In the genomic region with DNA sequence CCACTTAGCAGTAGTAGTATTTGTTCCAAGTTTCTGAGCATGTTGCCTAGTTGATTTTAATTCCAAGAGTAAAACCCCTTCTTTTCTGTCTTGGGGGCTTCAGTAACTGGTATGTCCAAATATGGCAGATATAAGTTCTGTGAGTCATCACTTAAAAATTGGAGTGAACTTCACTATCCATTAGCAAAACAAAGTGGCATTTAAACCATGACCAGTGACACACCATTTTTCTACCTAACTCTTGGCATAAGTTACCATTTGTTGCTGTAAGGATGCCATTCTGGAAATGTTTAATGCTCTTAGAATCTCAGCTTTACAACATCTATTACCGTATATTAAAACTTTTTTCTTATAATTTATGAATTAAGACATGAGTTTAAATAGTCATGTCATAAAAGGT, we compare ENCODE assay signal across 11 cellular contexts.
DNase-seq lines count a peak whose midpoint lies in the region; ATAC-seq, FAIRE-seq and TF ChIP-seq lines count a peak whose summit lies in the region.
"Had no signal": no experiment of that assay in that cellular context is flagged by ENCODE, and none has a peak within 500 bp of the region (broad histone marks: within the 10 kb centered on the region; RNA-seq: fewer than 3 reads in every experiment).

No MANE protein-coding gene starts in this region.

- H3K4me3 ChIP-seq in SJCRH30 = no peak overlapping the region
- no peak overlapping the region for H3K4me3 ChIP-seq in fibroblast of lung (replicated peaks in 1 of 4; ENCODE audit: control extremely low read depth in 1 of 4, insufficient read depth in 1 of 4, low read depth in 3 of 4, low read length in 4 of 4)
- no peak overlapping the region for H3K4me3 ChIP-seq in rectal smooth muscle tissue (ENCODE audit: low read length)
- H3K4me3 ChIP-seq in naive thymus-derived CD4-positive, alpha-beta T cell (ENCODE audit: low read length) = no peak overlapping the region

- no peak overlapping the region for H3K4me3 Mint-ChIP-seq in naive thymus-derived CD4-positive, alpha-beta T cell
- no peak overlapping the region for H3K4me3 Mint-ChIP-seq in type B pancreatic cell
- H3K4me3 Mint-ChIP-seq: activated naive CD8-positive, alpha-beta T cell treated with anti-CD3 and anti-CD28 coated beads, Interleukin-2, amount 10 ng/mL, durations not matched to agents 7 days and 5 days; CD4-positive, alpha-beta T cell; nephron progenitor cell had no signal

- DNase-seq in Daoy (ENCODE audit: low read depth) (peak; percentile 13), SJCRH30 (peak in 1 of 2 experiments; percentile 15), fibroblast of lung (ENCODE audit: low read depth in 2 of 2) (peak; percentile 53 to 83), D721Med (ENCODE audit: insufficient read length, low spot score) (no peak), type B pancreatic cell (ENCODE audit: extremely low spot score, unreplicated experiment) (no peak)
- no peak for DNase-seq in naive thymus-derived CD4-positive, alpha-beta T cell
- DNase-seq: activated naive CD8-positive, alpha-beta T cell treated with anti-CD3 and anti-CD28 coated beads, Interleukin-2, amount 10 ng/mL, durations not matched to agents 7 days and 5 days; CD4-positive, alpha-beta T cell; nephron progenitor cell had no signal

- H3K79me2 ChIP-seq in fibroblast of lung (ENCODE audit: control insufficient read depth, insufficient read depth, low read length) = no peaks in the 10 kb centered on the region

- H3K36me3 Mint-ChIP-seq in naive thymus-derived CD4-positive, alpha-beta T cell = no peaks in the 10 kb centered on the region
- H3K36me3 Mint-ChIP-seq in type B pancreatic cell = peaks cover 23% of the 10 kb centered on the region
- H3K36me3 Mint-ChIP-seq: activated naive CD8-positive, alpha-beta T cell treated with anti-CD3 and anti-CD28 coated beads, Interleukin-2, amount 10 ng/mL, durations not matched to agents 7 days and 5 days had no signal

- H3K27me3 Mint-ChIP-seq in naive thymus-derived CD4-positive, alpha-beta T cell = no peaks in the 10 kb centered on the region
- H3K27me3 Mint-ChIP-seq in type B pancreatic cell = no peaks in the 10 kb centered on the region
- H3K27me3 Mint-ChIP-seq: CD4-positive, alpha-beta T cell had no signal

- no peak for ATAC-seq in naive thymus-derived CD4-positive, alpha-beta T cell
- ATAC-seq in GM18517 (IDR thresholded peaks at IDR 0.05; ENCODE audit: unreplicated experiment) = no peak

- H3K27ac ChIP-seq in SJCRH30 (peak overlapping the region; percentile 78), fibroblast of lung (ENCODE audit: insufficient read depth, low read length) (no peak overlapping the region), rectal smooth muscle tissue (ENCODE audit: low read depth, low read length) (peak overlapping the region; percentile 74)
- no peak overlapping the region for H3K27ac ChIP-seq in naive thymus-derived CD4-positive, alpha-beta T cell (ENCODE audit: low read depth, low read length)

- peaks cover 49% of the 10 kb centered on the region for H3K36me3 ChIP-seq in SJCRH30
- peaks cover 11% of the 10 kb centered on the region for H3K36me3 ChIP-seq in fibroblast of lung (ENCODE audit: control insufficient read depth, insufficient read depth, low read length)
- peaks cover 2% of the 10 kb centered on the region for H3K36me3 ChIP-seq in rectal smooth muscle tissue (ENCODE audit: control insufficient read depth, insufficient read depth, low read length)
- H3K36me3 ChIP-seq in naive thymus-derived CD4-positive, alpha-beta T cell (ENCODE audit: control insufficient read depth in 2 of 3, insufficient read depth in 3 of 3, low read length in 3 of 3) = no peaks in the 10 kb centered on the region

- H3K4me1 Mint-ChIP-seq in naive thymus-derived CD4-positive, alpha-beta T cell = peaks cover 0 to 7% (median 0%) of the 10 kb centered on the region in 7 donors
- peaks cover 24% of the 10 kb centered on the region for H3K4me1 Mint-ChIP-seq in type B pancreatic cell (ENCODE audit: unreplicated experiment)
- H3K4me1 Mint-ChIP-seq: activated naive CD8-positive, alpha-beta T cell treated with anti-CD3 and anti-CD28 coated beads, Interleukin-2, amount 10 ng/mL, durations not matched to agents 7 days and 5 days; nephron progenitor cell had no signal

- POLR2A ChIA-PET in naive thymus-derived CD4-positive, alpha-beta T cell (lab: Charles Lee) = no interaction called here

- no peaks in the 10 kb centered on the region for H4K20me1 ChIP-seq in fibroblast of lung (ENCODE audit: control insufficient read depth, extremely low read depth, insufficient read depth, low read length)

- H3K4me1 ChIP-seq in SJCRH30 (peaks cover 18% of the 10 kb centered on the region), fibroblast of lung (ENCODE audit: control insufficient read depth, extremely low read depth, insufficient read depth, low read length) (peaks cover 9% of the 10 kb centered on the region), rectal smooth muscle tissue (ENCODE audit: control insufficient read depth, insufficient read depth, low read length) (peaks cover 23% of the 10 kb centered on the region)
- no peaks in the 10 kb centered on the region for H3K4me1 ChIP-seq in naive thymus-derived CD4-positive, alpha-beta T cell (ENCODE audit: control insufficient read depth in 2 of 2, insufficient read depth in 2 of 2, low read length in 2 of 2)

- TF ChIP-seq CTCF in fibroblast of lung (conservative IDR thresholded peaks at IDR 0.05 in 1 of 2, IDR thresholded peaks at IDR 0.05 in 1 of 2; ENCODE audit: low read depth in 1 of 2, low read length in 2 of 2) (no peak), D721Med (IDR thresholded peaks at IDR 0.05; ENCODE audit: insufficient read depth, missing control alignments) (no peak), type B pancreatic cell (conservative IDR thresholded peaks at IDR 0.05) (no peak)

- no peaks in the 10 kb centered on the region for H3K9me3 Mint-ChIP-seq in naive thymus-derived CD4-positive, alpha-beta T cell
- H3K9me3 Mint-ChIP-seq in type B pancreatic cell = no peaks in the 10 kb centered on the region
- H3K9me3 Mint-ChIP-seq: activated naive CD8-positive, alpha-beta T cell treated with anti-CD3 and anti-CD28 coated beads, Interleukin-2, amount 10 ng/mL, durations not matched to agents 7 days and 5 days; CD4-positive, alpha-beta T cell; nephron progenitor cell had no signal

- no peak for FAIRE-seq in D721Med (lab: Jason Lieb, UNC)

- H3K27me3 ChIP-seq in SJCRH30 (no peaks in the 10 kb centered on the region), fibroblast of lung (ENCODE audit: control insufficient read depth, insufficient read depth, low read length) (no peaks in the 10 kb centered on the region), rectal smooth muscle tissue (ENCODE audit: control insufficient read depth, insufficient read depth, low read length) (no peaks in the 10 kb centered on the region)
- H3K27me3 ChIP-seq in naive thymus-derived CD4-positive, alpha-beta T cell (ENCODE audit: control insufficient read depth in 2 of 2, insufficient read depth in 2 of 2, low read length in 2 of 2) = no peaks in the 10 kb centered on the region

- no peak overlapping the region for H3K9ac ChIP-seq in fibroblast of lung (ENCODE audit: insufficient read depth, low read length)
- H3K9ac ChIP-seq in rectal smooth muscle tissue (ENCODE audit: low read length) = no peak overlapping the region

- H3K27ac Mint-ChIP-seq in naive thymus-derived CD4-positive, alpha-beta T cell = no peak overlapping the region
- H3K27ac Mint-ChIP-seq in type B pancreatic cell = no peak overlapping the region
- H3K27ac Mint-ChIP-seq: activated naive CD8-positive, alpha-beta T cell treated with anti-CD3 and anti-CD28 coated beads, Interleukin-2, amount 10 ng/mL, durations not matched to agents 7 days and 5 days; CD4-positive, alpha-beta T cell had no signal

- H3K9me3 ChIP-seq in SJCRH30 (replicated peaks) (no peaks in the 10 kb centered on the region), fibroblast of lung (ENCODE audit: control insufficient read depth, insufficient read depth, low read depth, low read length) (no peaks in the 10 kb centered on the region)
- no peaks in the 10 kb centered on the region for H3K9me3 ChIP-seq in naive thymus-derived CD4-positive, alpha-beta T cell (ENCODE audit: control insufficient read depth in 2 of 3, low read length in 3 of 3)

- intact Hi-C loops in naive thymus-derived CD4-positive, alpha-beta T cell (cut with micrococcal nuclease) = no loop called here

- H2AFZ ChIP-seq in fibroblast of lung (ENCODE audit: low read length) = no peak overlapping the region

- CTCF ChIA-PET in naive thymus-derived CD4-positive, alpha-beta T cell (lab: Charles Lee) = interaction anchor here (0.6 to 1.9 kb wide), 3 partner anchors 12 to 579 kb away, joined by 3 to 5 read pairs (median 3); no protein-coding TSS in a partner anchor

- no peak overlapping the region for H3K4me2 ChIP-seq in fibroblast of lung (ENCODE audit: extremely low read depth, insufficient read depth, low read length)

Comparison
In these comparisons a context has a peak if more than half of its experiments do, and no peak if none do; other contexts are left out.
1. DNase-seq: peak in Daoy (single experiment) and fibroblast of lung (2 of 2); none in naive thymus-derived CD4-positive, alpha-beta T cell (0 of 9), D721Med (single experiment) and type B pancreatic cell (single experiment).
2. H3K27ac ChIP-seq: peak in SJCRH30 (single experiment) and rectal smooth muscle tissue (single experiment); none in fibroblast of lung (single experiment) and naive thymus-derived CD4-positive, alpha-beta T cell (single experiment).